ENCODE assay signal across 9 cellular contexts in genomic region chr1:155307247-155307740, GRCh38. TPM values are rescaled to one million over a fixed set of nuclear protein-coding genes. Genes with fewer than 3 reads are reported as not detected.
DNase-seq lines count a peak whose midpoint lies in the region; ATAC-seq and TF ChIP-seq lines count a peak whose summit lies in the region.
"Had no signal": no experiment of that assay in that cellular context is flagged by ENCODE, and none has a peak within 500 bp of the region (broad histone marks: within the 10 kb centered on the region; RNA-seq: fewer than 3 reads in every experiment).

No MANE protein-coding gene starts in this region.

- peaks cover 2 to 6% (median 4%) of the 10 kb centered on the region in 3 donors for H3K27me3 Mint-ChIP-seq in CD14-positive monocyte (ENCODE audit: low read depth in 3 of 3)

- H3K36me3 ChIP-seq in SK-N-MC (ENCODE audit: insufficient read depth, low read length), result peaks cover 24% of the 10 kb centered on the region

- no peak overlapping the region for H3K9ac ChIP-seq in SK-N-MC (ENCODE audit: insufficient read length)
- H3K9ac ChIP-seq: parathyroid adenoma had no signal

- peak overlapping the region in 5 of 7 donors; percentile 96 to 99 (median 98) for H3K27ac Mint-ChIP-seq in CD14-positive monocyte

- intact Hi-C loops in CD14-positive monocyte (cut with micrococcal nuclease) (loop anchor here in 1 of 2 donors (5.0 kb wide), 1 partner anchor 100 kb away; the partner anchor contains the start of genes MTX1 and THBS3), posterior vena cava (cut with DNase I) (no loop called here)

- no peaks in the 10 kb centered on the region for H3K9me3 ChIP-seq in SK-N-MC (ENCODE audit: low read depth, low read length)

- H3K36me3 Mint-ChIP-seq in CD14-positive monocyte, result peaks cover 4 to 16% of the 10 kb centered on the region in 2 donors

- DNase-seq in CD14-positive monocyte (ENCODE audit: low spot score) (no peak), HCEC 1CT (peak; percentile 58), SK-N-MC (ENCODE audit: low read depth, low spot score) (no peak), fibroblast of pulmonary artery (ENCODE audit: low read depth) (peak; percentile 63), posterior vena cava (ENCODE audit: low spot score) (no peak), DMS79 treated with DMSO at 0.1 percent for 48 hours (lab: John Stamatoyannopoulos, UW) (no peak)

- ATAC-seq in GM19023 (IDR thresholded peaks at IDR 0.05; ENCODE audit: unreplicated experiment) (no peak), HG03469 (IDR thresholded peaks at IDR 0.05; ENCODE audit: unreplicated experiment) (no peak)

- H3K4me3 ChIP-seq in SK-N-MC (no peak overlapping the region), fibroblast of pulmonary artery (replicated peaks; ENCODE audit: low read depth, low read length) (no peak overlapping the region)

- H3K9me3 Mint-ChIP-seq in CD14-positive monocyte, result no peaks in the 10 kb centered on the region

- H3K4me1 Mint-ChIP-seq in CD14-positive monocyte, result peaks cover 31% of the 10 kb centered on the region

- peak overlapping the region; percentile 97 for H3K27ac ChIP-seq in SK-N-MC

- TF ChIP-seq CTCF in CD14-positive monocyte (IDR thresholded peaks at IDR 0.05) (no peak), fibroblast of pulmonary artery (IDR thresholded peaks at IDR 0.05; ENCODE audit: low read length, missing control alignments) (peak; percentile 48)

- no peak overlapping the region for H3K4me3 Mint-ChIP-seq in CD14-positive monocyte

RNA-seq across cellular contexts. Expression of gene FDPS, which starts 1.4 kb away (rescaled TPM):
- 100 to 1,000 TPM; 117 to 123 TPM for polyA plus RNA-seq in CD14-positive monocyte
- 10 to 100 TPM; 86.7 to 93.0 TPM for total RNA-seq in posterior vena cava

RNA-seq across cellular contexts. Expression of gene PKLR, which starts 6.1 kb away (rescaled TPM):
- not detected for polyA plus RNA-seq in CD14-positive monocyte
- not detected for total RNA-seq in posterior vena cava

RNA-seq across cellular contexts. Expression of gene RUSC1, which starts 13.4 kb away (rescaled TPM):
- 10 to 100 TPM; 12.7 to 13.5 TPM for polyA plus RNA-seq in CD14-positive monocyte
- total RNA-seq in posterior vena cava, result 10 to 100 TPM; 32.5 to 34.6 TPM

RNA-seq across cellular contexts. Expression of gene HCN3, which starts 30.0 kb away (rescaled TPM):
- under 1 TPM in 1 of 2 donors, not detected in 1; 0.15 TPM for polyA plus RNA-seq in CD14-positive monocyte
- total RNA-seq in posterior vena cava, result 1 to 10 TPM; 1.4 to 1.5 TPM

RNA-seq across cellular contexts. Expression of gene CLK2, which starts 34.0 kb away (rescaled TPM):
- polyA plus RNA-seq in CD14-positive monocyte, result 1 to 10 TPM; 7.3 to 9.6 TPM
- 10 to 100 TPM; 31.2 to 32.3 TPM for total RNA-seq in posterior vena cava

Comparison
In these comparisons a context has a peak if more than half of its experiments do, and no peak if none do; other contexts are left out.
1. DNase-seq: peak in HCEC 1CT (single experiment) and fibroblast of pulmonary artery (single experiment); none in CD14-positive monocyte (single experiment), SK-N-MC (single experiment), posterior vena cava (single experiment) and DMS79 treated with DMSO at 0.1 percent for 48 hours (single experiment).